ENCODE assay signal across 8 cellular contexts in genomic region chr12:52280319-52280795, GRCh38. TPM values are rescaled to one million over a fixed set of nuclear protein-coding genes. Genes with fewer than 3 reads are reported as not detected.
DNase-seq lines count a peak whose midpoint lies in the region; ATAC-seq and TF ChIP-seq lines count a peak whose summit lies in the region.

No MANE protein-coding gene starts in this region.

- peaks cover 22% of the 10 kb centered on the region for H3F3A ChIP-seq in PC-3 (ENCODE audit: low read length, unreplicated experiment)

- no peaks in the 10 kb centered on the region for H3K9me3 ChIP-seq in PC-3 (ENCODE audit: low read length)

- H3K36me3 ChIP-seq in PC-3 (ENCODE audit: low read depth, low read length): no peaks in the 10 kb centered on the region
- no peaks in the 10 kb centered on the region for H3K36me3 ChIP-seq in rectal smooth muscle tissue (ENCODE audit: control insufficient read depth, insufficient read depth, low read length)

- peak overlapping the region; percentile 89 for H3K9ac ChIP-seq in PC-3 (ENCODE audit: low read length)
- no peak overlapping the region for H3K9ac ChIP-seq in rectal smooth muscle tissue (ENCODE audit: low read length)

- H3K4me1 ChIP-seq in PC-3 (ENCODE audit: insufficient read depth, low read length) (peaks cover 69% of the 10 kb centered on the region), rectal smooth muscle tissue (ENCODE audit: control insufficient read depth, insufficient read depth, low read length) (peaks cover 27% of the 10 kb centered on the region)

- H3K27me3 ChIP-seq in PC-3 (ENCODE audit: low read length): no peaks in the 10 kb centered on the region
- H3K27me3 ChIP-seq in rectal smooth muscle tissue (ENCODE audit: control insufficient read depth, insufficient read depth, low read length): peaks cover 2% of the 10 kb centered on the region

- POLR2A ChIA-PET in PC-3 (lab: Charles Lee; ENCODE audit: unreplicated experiment): interaction anchor here (0.5 to 3.6 kb wide), 4 partner anchors 37 to 135 kb away, joined by 3 to 39 read pairs (median 4); no protein-coding TSS in a partner anchor

- intact Hi-C loops in PC-3 (cut with micrococcal nuclease): loop anchor here (1.0 to 2.0 kb wide), 5 partner anchors 36 to 132 kb away; partner anchors contain the start of gene KRT80

- CTCF ChIA-PET in PC-3 (lab: Charles Lee): interaction anchor here (0.6 to 2.0 kb wide), 5 partner anchors 37 to 136 kb away, joined by 3 to 7 read pairs (median 3); no protein-coding TSS in a partner anchor

- H3K9me3 Mint-ChIP-seq in stimulated activated memory B cell treated with anti-CD40 and anti-IgM and Interleukin-4, amounts not matched to agents 10 μg/mL and 1 μg/mL and 100 μg/mL, for 72 hours: no peaks in the 10 kb centered on the region

- peak overlapping the region; percentile 93 for H3K4me2 ChIP-seq in PC-3 (ENCODE audit: low read length)

- no peak for TF ChIP-seq CTCF in PC-3 (conservative IDR thresholded peaks at IDR 0.05; ENCODE audit: low read depth, low read length)

- H3K27ac ChIP-seq in PC-3 (ENCODE audit: low read length): peak overlapping the region; percentile 99
- peak overlapping the region; percentile 97 for H3K27ac ChIP-seq in rectal smooth muscle tissue (ENCODE audit: low read depth, low read length)

- H3K79me2 ChIP-seq in PC-3 (ENCODE audit: low read length): peaks cover 3% of the 10 kb centered on the region; the same call in 1 of the 2 replicates

- no peaks in the 10 kb centered on the region for H4K20me1 ChIP-seq in PC-3 (ENCODE audit: low read length)

- H3K27ac Mint-ChIP-seq in stimulated activated memory B cell treated with anti-CD40 and anti-IgM and Interleukin-4, amounts not matched to agents 10 μg/mL and 1 μg/mL and 100 μg/mL, for 72 hours: no peak overlapping the region

- H3K27me3 Mint-ChIP-seq in stimulated activated memory B cell treated with anti-CD40 and anti-IgM and Interleukin-4, amounts not matched to agents 10 μg/mL and 1 μg/mL and 100 μg/mL, for 72 hours: peaks cover 40% of the 10 kb centered on the region

- H3K4me1 Mint-ChIP-seq in stimulated activated memory B cell treated with anti-CD40 and anti-IgM and Interleukin-4, amounts not matched to agents 10 μg/mL and 1 μg/mL and 100 μg/mL, for 72 hours: peaks cover 10% of the 10 kb centered on the region

- H3K4me3 ChIP-seq in PC-3 (ENCODE audit: low read length) (peak overlapping the region; percentile 36), rectal smooth muscle tissue (ENCODE audit: low read length) (no peak overlapping the region)

- ATAC-seq in PC-3: peak; percentile 46
- no peak for ATAC-seq in stimulated activated memory B cell treated with anti-CD40 and anti-IgM and Interleukin-4, amounts not matched to agents 10 μg/mL and 1 μg/mL and 100 μg/mL, for 72 hours

- H3K9me2 ChIP-seq in PC-3 (replicated peaks; ENCODE audit: low read length): no peaks in the 10 kb centered on the region

- no TSS peak for BruUV-seq in PC-3 (replicated peaks; lab: Mats Ljungman, UMichigan)

- no peak overlapping the region for H3K4me3 Mint-ChIP-seq in stimulated activated memory B cell treated with anti-CD40 and anti-IgM and Interleukin-4, amounts not matched to agents 10 μg/mL and 1 μg/mL and 100 μg/mL, for 72 hours

- H3K36me3 Mint-ChIP-seq in stimulated activated memory B cell treated with anti-CD40 and anti-IgM and Interleukin-4, amounts not matched to agents 10 μg/mL and 1 μg/mL and 100 μg/mL, for 72 hours: no peaks in the 10 kb centered on the region

- peak; percentile 97 for DNase-seq in ELR (ENCODE audit: low read depth)
- DNase-seq in PC-3: peak; percentile 99
- DNase-seq in fibroblast of gingiva (ENCODE audit: low read depth): peak; percentile 96
- no peak for DNase-seq in NCI-H146 (lab: John Stamatoyannopoulos, UW)
- no peak for DNase-seq in COLO829 (ENCODE audit: low spot score)
- DNase-seq in NCI-H1694 treated with DMSO at 0.1 percent for 48 hours (lab: John Stamatoyannopoulos, UW): no peak

- H2AFZ ChIP-seq in PC-3 (ENCODE audit: low read length): no peak overlapping the region

RNA-seq across cellular contexts. Expression of gene KRT86, which starts 5.9 kb away (rescaled TPM):
- 0.98 and 1.2 TPM in 2 replicates for total RNA-seq in PC-3 (2014; rRNA removed)

RNA-seq across cellular contexts. Expression of gene KRT81, which starts 11.0 kb away (rescaled TPM):
- total RNA-seq in PC-3 (2014; rRNA removed): 1,688 and 2,042 TPM in 2 replicates

RNA-seq across cellular contexts. Expression of gene KRT83, which starts 40.8 kb away (rescaled TPM):
- 0.33 and 1.1 TPM in 2 replicates for total RNA-seq in PC-3 (2014; rRNA removed)

RNA-seq across cellular contexts. Expression of gene KRT7, which starts 47.3 kb away (rescaled TPM):
- 2,144 and 2,979 TPM in 2 replicates for total RNA-seq in PC-3 (2014; rRNA removed)

Comparison
In these comparisons a context has a peak if more than half of its experiments do, and no peak if none do; other contexts are left out.
1. DNase-seq: peak in ELR (single experiment), PC-3 (single experiment) and fibroblast of gingiva (single experiment); none in NCI-H146 (single experiment), COLO829 (single experiment) and NCI-H1694 treated with DMSO at 0.1 percent for 48 hours (single experiment).